ENCODE assay signal across 8 cellular contexts in genomic region chr14:58298477-58298879, GRCh38. TPM values are rescaled to one million over a fixed set of nuclear protein-coding genes. Genes with fewer than 3 reads are reported as not detected.
A peak's percentile ranks its signal among the peaks of the same experiment; 100 is the strongest.
DNase-seq lines count a peak whose midpoint lies in the region; ATAC-seq and TF ChIP-seq lines count a peak whose summit lies in the region.

Gene ARID4A, plus strand, starts transcription at chr14:58298555. Its CDS starts 1,300 bp downstream, at chr14:58299855.

- TF ChIP-seq RAD21 in HCT116 (IDR thresholded peaks at IDR 0.05; ENCODE audit: low read depth), result no peak

- 0 out of 2 replicates have a peak, but pooled peaks cover 11% of the 10 kb centered on the region for H4K20me1 ChIP-seq in HCT116 (ENCODE audit: insufficient read depth)

- peaks cover 12 to 13% of the 10 kb centered on the region in 2 experiments for H3K4me1 ChIP-seq in HCT116 (ENCODE audit: control insufficient read depth in 1 of 2, insufficient read depth in 2 of 2, low read length in 2 of 2)
- peaks cover 35% of the 10 kb centered on the region for H3K4me1 ChIP-seq in suprapubic skin

- intact Hi-C loops in HCT116 (cut with micrococcal nuclease) (loop anchor here (1.0 to 2.0 kb wide), 2 partner anchors 54 to 129 kb away; partner anchors contain the start of genes KIAA0586, PSMA3 and TIMM9), natural killer cell (cut with micrococcal nuclease) (loop anchor here (1.0 kb wide), 4 partner anchors 33 to 129 kb away; partner anchors contain the start of genes ACTR10, KIAA0586, PSMA3 and TIMM9)
- intact Hi-C loops in activated CD4-positive, alpha-beta memory T cell treated with anti-CD3 and anti-CD28 coated beads for 36 hours (cut with micrococcal nuclease), result loop anchor here (1.0 to 10.0 kb wide), 11 partner anchors 17 to 1796 kb away; partner anchors contain the start of genes ACTR10, AP5M1, ARMH4 and EXOC5

- H3K27me3 ChIP-seq in HCT116 (ENCODE audit: insufficient read depth, low read length), result no peaks in the 10 kb centered on the region
- no peaks in the 10 kb centered on the region for H3K27me3 ChIP-seq in suprapubic skin

- peak within 1 kb of the TSS; percentile 82 for H3K9ac ChIP-seq in HCT116 (ENCODE audit: low read length)

- H3K4me2 ChIP-seq in HCT116 (ENCODE audit: low read length), result peak within 1 kb of the TSS; percentile 92

- no peak within 1 kb of the TSS for H2AFZ ChIP-seq in HCT116 (ENCODE audit: low read depth, low read length, poor library complexity, severe bottlenecking)

- H3K36me3 ChIP-seq in HCT116 (ENCODE audit: control insufficient read depth in 1 of 2, insufficient read depth in 2 of 2, low read length in 2 of 2), result peaks cover 15 to 18% of the 10 kb centered on the region in 2 experiments; a peak in 3 of 4 replicates
- H3K36me3 ChIP-seq in suprapubic skin, result peaks cover 18% of the 10 kb centered on the region

- peaks cover 36% of the 10 kb centered on the region for H3K4me1 Mint-ChIP-seq in activated CD4-positive, alpha-beta memory T cell treated with anti-CD3 and anti-CD28 coated beads for 36 hours (ENCODE audit: low read depth)
- peaks cover 19% of the 10 kb centered on the region for H3K4me1 Mint-ChIP-seq in endothelial cell (ENCODE audit: unreplicated experiment)
- H3K4me1 Mint-ChIP-seq in natural killer cell, result peaks cover 31 to 40% of the 10 kb centered on the region in 2 donors

- peaks cover 48% of the 10 kb centered on the region for H3K79me2 ChIP-seq in HCT116 (ENCODE audit: insufficient read depth, low read length)

- CTCF ChIA-PET in HCT116 (lab: Charles Lee), result interaction anchor here (0.6 to 1.2 kb wide), 2 partner anchors 15 to 97 kb away, joined by 3 read pairs; partner anchors contain the start of gene TOMM20L
- CTCF ChIA-PET in activated CD4-positive, alpha-beta memory T cell treated with anti-CD3 and anti-CD28 coated beads for 36 hours (lab: Charles Lee), result interaction anchor here (0.8 to 1.5 kb wide), 5 partner anchors 23 to 191 kb away, joined by 3 to 8 read pairs (median 4); partner anchors contain the start of genes PSMA3 and TOMM20L

- no peaks in the 10 kb centered on the region for H3K9me3 ChIP-seq in HCT116 (ENCODE audit: control insufficient read depth in 1 of 2, insufficient read depth in 1 of 2, low read depth in 1 of 2, low read length in 2 of 2)
- H3K9me3 ChIP-seq in suprapubic skin, result no peaks in the 10 kb centered on the region

- H3K4me3 ChIP-seq in HCT116 (replicated peaks in 1 of 2; ENCODE audit: low read depth in 1 of 2, low read length in 2 of 2) (peak within 1 kb of the TSS; percentile 83 to 91), suprapubic skin (peak within 1 kb of the TSS; percentile 99)

- BruUV-seq in HCT116 (replicated peaks; lab: Mats Ljungman, UMichigan), result TSS peak; percentile 38

- POLR2A ChIA-PET in HCT116 (lab: Charles Lee), result interaction anchor here (0.7 to 1.5 kb wide), 18 partner anchors 9 to 1185 kb away, joined by 3 to 9 read pairs (median 3); partner anchors contain the start of genes ACTR10, KIAA0586, L3HYPDH and PSMA3
- POLR2A ChIA-PET in activated CD4-positive, alpha-beta memory T cell treated with anti-CD3 and anti-CD28 coated beads for 36 hours (lab: Charles Lee), result interaction anchor here (0.6 to 3.6 kb wide), 19 partner anchors 9 to 132 kb away, joined by 3 to 37 read pairs (median 5); partner anchors contain the start of genes KIAA0586, PSMA3, TIMM9 and TOMM20L

- no peaks in the 10 kb centered on the region for H3K9me3 Mint-ChIP-seq in activated CD4-positive, alpha-beta memory T cell treated with anti-CD3 and anti-CD28 coated beads for 36 hours
- H3K9me3 Mint-ChIP-seq in endothelial cell (ENCODE audit: unreplicated experiment) (no peaks in the 10 kb centered on the region), natural killer cell (no peaks in the 10 kb centered on the region)

- H3K27ac ChIP-seq in HCT116 (ENCODE audit: low read depth, low read length) (peak within 1 kb of the TSS; percentile 83), suprapubic skin (peak within 1 kb of the TSS; percentile 98)

- no peaks in the 10 kb centered on the region for H3K27me3 Mint-ChIP-seq in activated CD4-positive, alpha-beta memory T cell treated with anti-CD3 and anti-CD28 coated beads for 36 hours
- peaks cover 6% of the 10 kb centered on the region for H3K27me3 Mint-ChIP-seq in endothelial cell (ENCODE audit: unreplicated experiment)
- H3K27me3 Mint-ChIP-seq in natural killer cell (ENCODE audit: low read depth in 2 of 2), result no peaks in the 10 kb centered on the region

- ATAC-seq in HCT116 (no peak; the same call in 1 of the 2 replicates), natural killer cell (no peak), GM21528 (IDR thresholded peaks at IDR 0.05; ENCODE audit: low FRiP score, unreplicated experiment) (no peak), HG03025 (IDR thresholded peaks at IDR 0.05; ENCODE audit: low FRiP score, unreplicated experiment) (no peak)

- H3K27ac Mint-ChIP-seq in activated CD4-positive, alpha-beta memory T cell treated with anti-CD3 and anti-CD28 coated beads for 36 hours, result no peak within 1 kb of the TSS
- no peak within 1 kb of the TSS for H3K27ac Mint-ChIP-seq in endothelial cell (ENCODE audit: unreplicated experiment)
- peak within 1 kb of the TSS; percentile 92 to 96 for H3K27ac Mint-ChIP-seq in natural killer cell

- RAD21 ChIA-PET in HCT116 (lab: Charles Lee; ENCODE audit: low non-redundant PET in 1 of 2, low total read pairs in 2 of 2, uncharacterized antibody in 2 of 2, unreplicated experiment in 2 of 2), result no interaction called here

- H3K36me3 Mint-ChIP-seq in activated CD4-positive, alpha-beta memory T cell treated with anti-CD3 and anti-CD28 coated beads for 36 hours, result peaks cover 38% of the 10 kb centered on the region
- peaks cover 27% of the 10 kb centered on the region for H3K36me3 Mint-ChIP-seq in endothelial cell (ENCODE audit: low read depth, unreplicated experiment)
- no peaks in the 10 kb centered on the region for H3K36me3 Mint-ChIP-seq in natural killer cell

- no peak for TF ChIP-seq CTCF in HCT116 (IDR thresholded peaks at IDR 0.05 in 2 of 3, conservative IDR thresholded peaks at IDR 0.05 in 1 of 3; ENCODE audit: borderline replicate concordance in 1 of 3, insufficient read depth in 1 of 3, low read depth in 2 of 3, low read length in 2 of 3)
- TF ChIP-seq CTCF in endothelial cell (IDR thresholded peaks at IDR 0.05; ENCODE audit: unreplicated experiment), result no peak
- no peak for TF ChIP-seq CTCF in natural killer cell (IDR thresholded peaks at IDR 0.05)
- TF ChIP-seq CTCF in suprapubic skin (IDR thresholded peaks at IDR 0.05), result no peak

- H3K9me2 ChIP-seq in HCT116 (ENCODE audit: insufficient read depth), result no peaks in the 10 kb centered on the region

- no peak for TF ChIP-seq EP300 in suprapubic skin (IDR thresholded peaks at IDR 0.05)

- 0% methylated on average over 25 of the region's 25 CpGs for WGBS in suprapubic skin

- no peak for TF ChIP-seq POLR2A in HCT116 (IDR thresholded peaks at IDR 0.05; ENCODE audit: borderline replicate concordance, extremely low read depth, insufficient read depth, insufficient read length)
- TF ChIP-seq POLR2A in suprapubic skin (IDR thresholded peaks at IDR 0.05), result peak; percentile 43 to 84

- DNase-seq in HCT116 (ENCODE audit: low read depth, low spot score), result no peak
- peak; percentile 92 for DNase-seq in activated CD4-positive, alpha-beta memory T cell treated with anti-CD3 and anti-CD28 coated beads for 36 hours
- DNase-seq in endothelial cell (ENCODE audit: low spot score), result no peak
- DNase-seq in natural killer cell, result peak; percentile 80
- DNase-seq in suprapubic skin (ENCODE audit: low spot score in 2 of 2), result peak; percentile 93 to 94
- DNase-seq in central memory CD4-positive, alpha-beta T cell, result no peak

- H3K4me3 Mint-ChIP-seq in activated CD4-positive, alpha-beta memory T cell treated with anti-CD3 and anti-CD28 coated beads for 36 hours, result peak within 1 kb of the TSS; percentile 93
- H3K4me3 Mint-ChIP-seq in endothelial cell (ENCODE audit: unreplicated experiment), result no peak within 1 kb of the TSS
- no peak within 1 kb of the TSS for H3K4me3 Mint-ChIP-seq in natural killer cell

TF ChIP-seq in HCT116, 20 proteins besides CTCF, POLR2A, EP300 and RAD21:
- no peak for TF ChIP-seq EZH2phosphoT487 (IDR thresholded peaks at IDR 0.05; ENCODE audit: borderline replicate concordance)
- no peak for TF ChIP-seq ELF1 (IDR thresholded peaks at IDR 0.05; ENCODE audit: borderline replicate concordance, low read depth)
- TF ChIP-seq SIN3A (IDR thresholded peaks at IDR 0.05; ENCODE audit: low read depth), result peak; percentile 20; the same call in 1 of the 2 replicates

RNA-seq across cellular contexts. Expression of gene ARID4A, which starts in this region (rescaled TPM):
- 13.9 TPM for total RNA-seq in HCT116 (2021; ENCODE audit: unreplicated experiment)
- polyA plus RNA-seq in HCT116 (2012), result 5.0 and 5.2 TPM in 2 replicates
- total RNA-seq in activated CD4-positive, alpha-beta memory T cell treated with anti-CD3 and anti-CD28 coated beads for 36 hours, result 10 to 100 TPM; 24.1 to 28.1 TPM
- total RNA-seq in endothelial cell (ENCODE audit: unreplicated experiment), result 45.4 TPM
- 100 to 1,000 TPM in 1 of 3 donors, 10 to 100 TPM in 2; 89.3 to 113 (median 90.1) TPM for total RNA-seq in natural killer cell
- 10 to 100 TPM; 11.0 to 42.2 (median 14.4) TPM for total RNA-seq in suprapubic skin

Comparison
In these comparisons a context has a peak if more than half of its experiments do, and no peak if none do; other contexts are left out.
1. DNase-seq: peak in activated CD4-positive, alpha-beta memory T cell treated with anti-CD3 and anti-CD28 coated beads for 36 hours (single experiment), natural killer cell (single experiment) and suprapubic skin (2 of 2); none in HCT116 (single experiment), endothelial cell (single experiment) and central memory CD4-positive, alpha-beta T cell (single experiment).
2. H3K27ac Mint-ChIP-seq: peak in natural killer cell (2 of 2); none in activated CD4-positive, alpha-beta memory T cell treated with anti-CD3 and anti-CD28 coated beads for 36 hours (single experiment) and endothelial cell (single experiment).